Comparison of ENCODE assay signal across 1 cellular context in genomic region chr14:52848626-52849025, GRCh38.
TF ChIP-seq lines count a peak whose summit lies in the region.

No MANE protein-coding gene starts in this region.

TF ChIP-seq in H1, 55 proteins besides CTCF, POLR2A, EP300 and RAD21 (continued from another document):
- TF ChIP-seq SIN3A (conservative IDR thresholded peaks at IDR 0.05 in 1 of 2, IDR thresholded peaks at IDR 0.05 in 1 of 2; ENCODE audit: low read depth in 1 of 2, low read length in 2 of 2) (no peak), USF2 (IDR thresholded peaks at IDR 0.05; ENCODE audit: low read length) (no peak), CTBP2 (IDR thresholded peaks at IDR 0.05; ENCODE audit: borderline replicate concordance, insufficient read depth, insufficient read length, low read length) (no peak), HDAC6 (IDR thresholded peaks at IDR 0.05; ENCODE audit: low read depth, low read length) (no peak), FOSL1 (IDR thresholded peaks at IDR 0.05; ENCODE audit: insufficient read depth, low read depth, low read length) (no peak), YY1 (IDR thresholded peaks at IDR 0.05; ENCODE audit: low read depth, low read length) (no peak)
TF ChIP-seq in H1: peak in this region for 0.
